Comparison of ENCODE assay signal across 30 cellular contexts in the genomic region with DNA sequence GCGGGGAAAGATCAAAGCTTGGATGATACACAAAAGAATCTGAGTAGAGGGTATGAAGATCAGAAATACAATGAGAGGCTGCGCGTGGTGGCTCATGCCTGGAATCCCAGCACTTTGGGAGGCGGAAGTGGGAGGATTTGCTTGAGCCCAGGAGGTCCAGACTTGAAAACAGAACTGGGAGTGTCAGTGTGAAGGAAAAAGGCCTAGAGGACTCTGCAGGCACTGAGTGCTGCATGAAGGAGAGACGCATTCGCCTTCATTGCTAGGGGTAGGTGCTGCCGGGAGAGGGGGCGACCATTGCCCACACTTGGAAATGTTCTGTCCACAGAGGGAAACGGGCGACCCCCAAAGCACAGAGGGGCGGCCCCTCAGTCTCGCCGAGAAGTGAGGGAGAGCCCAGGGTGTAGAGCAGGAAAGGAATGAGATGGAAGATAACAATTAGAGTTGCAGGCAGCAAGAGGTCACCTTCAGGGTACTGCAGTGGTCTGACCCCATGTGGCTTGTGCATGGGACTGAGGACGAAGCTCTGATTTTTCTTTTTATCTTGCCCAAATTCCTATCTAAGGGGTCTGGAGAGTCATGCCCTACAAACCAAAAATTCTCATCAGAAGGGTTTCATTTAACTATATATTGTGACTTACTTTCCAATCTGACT. TPM values are rescaled to one million over a fixed set of nuclear protein-coding genes. Genes with fewer than 3 reads are reported as not detected.
A peak's percentile ranks its signal among the peaks of the same experiment; 100 is the strongest.
DNase-seq lines count a peak whose midpoint lies in the region; ATAC-seq, FAIRE-seq and TF ChIP-seq lines count a peak whose summit lies in the region.
"Had no signal": no experiment of that assay in that cellular context is flagged by ENCODE, and none has a peak within 500 bp of the region (broad histone marks: within the 10 kb centered on the region; RNA-seq: fewer than 3 reads in every experiment).

No MANE protein-coding gene starts in this region.

- no peak overlapping the region for H3K9ac ChIP-seq in HepG2 (ENCODE audit: insufficient read depth, low read depth, low read length)
- H3K9ac ChIP-seq: BLaER1 had no signal

- CTCF ChIA-PET in HepG2 (lab: Yijun Ruan, JAX; ENCODE audit: low intra/inter-chr PET ratio, low total read pairs), result no interaction called here
- CTCF ChIA-PET in activated CD4-positive, alpha-beta memory T cell treated with anti-CD3 and anti-CD28 coated beads, Interleukin-2, amount 10 ng/mL, durations not matched to agents 7 days and 5 days (lab: Charles Lee), result no interaction called here

- H3K36me3 ChIP-seq in HepG2 (replicated peaks in 1 of 2; ENCODE audit: control insufficient read depth in 1 of 2, insufficient read depth in 2 of 2, low read length in 2 of 2), result peaks cover 2 to 5% of the 10 kb centered on the region in 2 experiments; a peak in 2 of 5 replicates
- peaks cover 0 to 16% (median 10%) of the 10 kb centered on the region in 4 donors for H3K36me3 ChIP-seq in right lobe of liver
- no peaks in the 10 kb centered on the region for H3K36me3 ChIP-seq in hepatocyte (replicated peaks; ENCODE audit: insufficient read depth, low read depth)
- H3K36me3 ChIP-seq: HAP-1, Peyer's patch had no signal

- H3K79me2 ChIP-seq in HepG2 (ENCODE audit: insufficient read depth, low read length) (peaks cover 24% of the 10 kb centered on the region), hepatocyte (peaks cover 21% of the 10 kb centered on the region)

- H3K27ac Mint-ChIP-seq in mesothelial cell of epicardium, result peak overlapping the region; percentile 62
- H3K27ac Mint-ChIP-seq in activated CD4-positive, alpha-beta memory T cell treated with anti-CD3 and anti-CD28 coated beads, Interleukin-2, amount 10 ng/mL, durations not matched to agents 7 days and 5 days, result no peak overlapping the region
- H3K27ac Mint-ChIP-seq: CD4-positive, alpha-beta T cell had no signal

- no peaks in the 10 kb centered on the region for H3K9me3 ChIP-seq in HepG2 (ENCODE audit: low read length)
- H3K9me3 ChIP-seq in right lobe of liver, result no peaks in the 10 kb centered on the region
- no peaks in the 10 kb centered on the region for H3K9me3 ChIP-seq in hepatocyte (ENCODE audit: low read depth)
- H3K9me3 ChIP-seq: HAP-1, Peyer's patch had no signal

- H3K27me3 ChIP-seq in HepG2 (ENCODE audit: control insufficient read depth in 1 of 2, insufficient read depth in 2 of 2, low read length in 2 of 2) (no peaks in the 10 kb centered on the region), right lobe of liver (no peaks in the 10 kb centered on the region), hepatocyte (no peaks in the 10 kb centered on the region)
- H3K27me3 ChIP-seq: BLaER1, Peyer's patch had no signal

- intact Hi-C loops in HepG2 (cut with micrococcal nuclease; ENCODE audit: unreplicated experiment), result no loop called here
- intact Hi-C loops in right lobe of liver (cut with DNase I), result no loop called here
- intact Hi-C loops in left ventricle myocardium superior (cut with micrococcal nuclease), result no loop called here
- intact Hi-C loops in lower leg skin (cut with DNase I; ENCODE audit: low total_unique reads), result no loop called here

- H3K9me2 ChIP-seq in hepatocyte (replicated peaks; ENCODE audit: insufficient read depth), result no peaks in the 10 kb centered on the region

- H3K9me3 Mint-ChIP-seq in mesothelial cell of epicardium, result no peaks in the 10 kb centered on the region
- no peaks in the 10 kb centered on the region for H3K9me3 Mint-ChIP-seq in activated CD4-positive, alpha-beta memory T cell treated with anti-CD3 and anti-CD28 coated beads, Interleukin-2, amount 10 ng/mL, durations not matched to agents 7 days and 5 days
- H3K9me3 Mint-ChIP-seq: CD4-positive, alpha-beta T cell had no signal

- no peak for DNase-seq in HepG2 (ENCODE audit: low spot score)
- no peak for DNase-seq in right lobe of liver
- DNase-seq in hepatocyte (ENCODE audit: low spot score), result no peak
- no peak for DNase-seq in mesothelial cell of epicardium (ENCODE audit: low spot score in 2 of 2, unreplicated experiment in 2 of 2)
- DNase-seq in left ventricle myocardium superior, result no peak
- no peak for DNase-seq in SW480 (ENCODE audit: low spot score)
- no peak for DNase-seq in lower leg skin (ENCODE audit: low spot score in 2 of 2)
- DNase-seq in activated CD4-positive, alpha-beta memory T cell treated with anti-CD3 and anti-CD28 coated beads, Interleukin-2, amount 10 ng/mL, durations not matched to agents 7 days and 5 days, result no peak
- DNase-seq: ACHN; CD4-positive, alpha-beta T cell; COR-L47; DMS 273 treated with DMSO at 0.1 percent for 48 hours; Kasumi-1; NCI-H1694; NCI-H2081; NCI-H2171; NCI-H345; NCI-H524; NCI-H82; Peyer's patch had no signal

- ATAC-seq in HepG2 (no peak), right lobe of liver (no peak), left ventricle myocardium superior (no peak)
- ATAC-seq: SK-N-SH treated with all-trans-retinoic acid at 6 μM for 48 hours had no signal

- H3K4me2 ChIP-seq in HepG2 (ENCODE audit: low read depth, low read length) (peak overlapping the region; percentile 12; the same call in 1 of the 2 replicates), hepatocyte (peak overlapping the region; percentile 65)
- H3K4me2 ChIP-seq: BLaER1 had no signal

- POLR2A ChIA-PET in HepG2 (lab: Yijun Ruan, JAX), result no interaction called here
- POLR2A ChIA-PET in activated CD4-positive, alpha-beta memory T cell treated with anti-CD3 and anti-CD28 coated beads, Interleukin-2, amount 10 ng/mL, durations not matched to agents 7 days and 5 days (lab: Charles Lee), result no interaction called here

- no peak overlapping the region for H3K4me3 ChIP-seq in HepG2 (replicated peaks in 1 of 3; ENCODE audit: insufficient read depth in 1 of 3, low read depth in 2 of 3, low read length in 3 of 3)
- H3K4me3 ChIP-seq in right lobe of liver, result no peak overlapping the region
- no peak overlapping the region for H3K4me3 ChIP-seq in hepatocyte
- no peak overlapping the region for H3K4me3 ChIP-seq in lower leg skin (ENCODE audit: low read depth, poor library complexity, severe bottlenecking)
- H3K4me3 ChIP-seq: BLaER1, HAP-1, Peyer's patch had no signal

- BruUV-seq in HepG2 (replicated peaks; lab: Mats Ljungman, UMichigan), result no TSS peak

- in situ Hi-C loops in HepG2 (cut with HindIII; ENCODE audit: extremely low pct_ligation_motif_present, low pct_unique_long_range_greater_than_20kb), result no loop called here

- H3K27ac ChIP-seq in HepG2 (ENCODE audit: extremely low read length, insufficient read depth, low read length) (no peak overlapping the region), right lobe of liver (no peak overlapping the region), hepatocyte (no peak overlapping the region)
- H3K27ac ChIP-seq: 22Rv1, BLaER1, HL-60, Peyer's patch had no signal

- H4K20me1 ChIP-seq in HepG2 (ENCODE audit: insufficient read depth, low read length) (no peaks in the 10 kb centered on the region), hepatocyte (ENCODE audit: insufficient read depth, poor library complexity, severe bottlenecking) (no peaks in the 10 kb centered on the region)
- H4K20me1 ChIP-seq: BLaER1 had no signal

- TF ChIP-seq CTCF in HepG2 (CRISPR knock-in tag; IDR thresholded peaks at IDR 0.05) (no peak), right lobe of liver (IDR thresholded peaks at IDR 0.05) (no peak), hepatocyte (IDR thresholded peaks at IDR 0.05; ENCODE audit: poor library complexity) (no peak), mesothelial cell of epicardium (IDR thresholded peaks at IDR 0.05; ENCODE audit: unreplicated experiment) (no peak), lower leg skin (IDR thresholded peaks at IDR 0.05) (no peak)

- TF ChIP-seq RAD21 in HepG2 (CRISPR knock-in tag; IDR thresholded peaks at IDR 0.05), result no peak

- peaks cover 25% of the 10 kb centered on the region for H3K36me3 Mint-ChIP-seq in mesothelial cell of epicardium
- H3K36me3 Mint-ChIP-seq in activated CD4-positive, alpha-beta memory T cell treated with anti-CD3 and anti-CD28 coated beads, Interleukin-2, amount 10 ng/mL, durations not matched to agents 7 days and 5 days (ENCODE audit: low read depth), result no peaks in the 10 kb centered on the region

- H3K4me1 ChIP-seq in HepG2 (ENCODE audit: insufficient read depth, low read length) (peaks cover 28% of the 10 kb centered on the region), right lobe of liver (peaks cover 0 to 24% (median 3%) of the 10 kb centered on the region in 4 donors), hepatocyte (ENCODE audit: insufficient read depth) (peaks cover 9% of the 10 kb centered on the region)
- H3K4me1 ChIP-seq: Peyer's patch had no signal

- peak overlapping the region; percentile 20 for H3K4me3 Mint-ChIP-seq in mesothelial cell of epicardium
- H3K4me3 Mint-ChIP-seq in activated CD4-positive, alpha-beta memory T cell treated with anti-CD3 and anti-CD28 coated beads, Interleukin-2, amount 10 ng/mL, durations not matched to agents 7 days and 5 days, result no peak overlapping the region
- H3K4me3 Mint-ChIP-seq: CD4-positive, alpha-beta T cell had no signal

- FAIRE-seq in HepG2 (lab: Jason Lieb, UNC), result no peak
- FAIRE-seq: G401.6, GM18507 had no signal

- H3K4me1 Mint-ChIP-seq in mesothelial cell of epicardium, result peaks cover 39% of the 10 kb centered on the region
- H3K4me1 Mint-ChIP-seq in activated CD4-positive, alpha-beta memory T cell treated with anti-CD3 and anti-CD28 coated beads, Interleukin-2, amount 10 ng/mL, durations not matched to agents 7 days and 5 days, result no peaks in the 10 kb centered on the region

- 98% methylated on average over 14 of the region's 14 CpGs for WGBS in HepG2 (ENCODE audit: low lambda C conversion rate)
- 89% methylated on average over 13 of the region's 14 CpGs for WGBS in right lobe of liver (ENCODE audit: insufficient coverage, low coverage, low lambda C conversion rate, missing lambda C conversion rate)
- 81% methylated on average over 14 of the region's 14 CpGs for WGBS in hepatocyte (ENCODE audit: low lambda C conversion rate, missing lambda C conversion rate)
- WGBS in lower leg skin, 2 donors, result 82 to 88% methylated on average over 14 of the region's 14 CpGs

- TF ChIP-seq EP300 in HepG2 (IDR thresholded peaks at IDR 0.05; ENCODE audit: low read depth in 2 of 2, low read length in 2 of 2) (no peak), HepG2 (CRISPR knock-in tag; IDR thresholded peaks at IDR 0.05; ENCODE audit: borderline replicate concordance) (no peak)

- TF ChIP-seq POLR2A in HepG2 (IDR thresholded peaks at IDR 0.05; ENCODE audit: insufficient read depth in 1 of 2, low read depth in 2 of 2, low read length in 2 of 2) (no peak), right lobe of liver (IDR thresholded peaks at IDR 0.05) (no peak), lower leg skin (IDR thresholded peaks at IDR 0.05) (no peak)

- no peaks in the 10 kb centered on the region for H3K27me3 Mint-ChIP-seq in mesothelial cell of epicardium (ENCODE audit: low read depth)
- H3K27me3 Mint-ChIP-seq in activated CD4-positive, alpha-beta memory T cell treated with anti-CD3 and anti-CD28 coated beads, Interleukin-2, amount 10 ng/mL, durations not matched to agents 7 days and 5 days, result no peaks in the 10 kb centered on the region

- no peak overlapping the region for H2AFZ ChIP-seq in HepG2 (ENCODE audit: low read length)
- no peak overlapping the region for H2AFZ ChIP-seq in hepatocyte

RNA-seq across cellular contexts. Expression of a gene that starts 31.8 kb away (rescaled TPM):
- 2.0 and 4.8 TPM in 2 replicates for total RNA-seq in HepG2 (2016; rRNA removed; fragmentation: Illumina TruSeq; extraction: Trizol)
- total RNA-seq in HepG2 (2016; cell fraction: cytosol; rRNA removed; fragmentation: Illumina TruSeq; extraction: Trizol; ENCODE audit: low read depth), result 0.81 and 1.1 TPM in 2 replicates
- total RNA-seq in HepG2 (2016; cell fraction: insoluble cytoplasmic fraction; rRNA removed; fragmentation: Illumina TruSeq; extraction: Trizol), result 1.7 and 5.2 TPM in 2 replicates
- 1.2 and 2.1 TPM in 2 replicates for total RNA-seq in HepG2 (2016; cell fraction: membrane; rRNA removed; fragmentation: Illumina TruSeq; extraction: Trizol)
- 4.5 and 6.6 TPM in 2 replicates for total RNA-seq in HepG2 (2016; cell fraction: nucleus; rRNA removed; fragmentation: Illumina TruSeq; extraction: Trizol)
- 6.4 and 6.8 TPM in 2 replicates for polyA plus RNA-seq in HepG2 (2011; rRNA removed)
- 4.9 and 5.9 TPM in 2 replicates for polyA plus RNA-seq in HepG2 (2011; cell fraction: cytosol; rRNA removed)
- 7.0 and 9.4 TPM in 2 replicates for polyA plus RNA-seq in HepG2 (2011; cell fraction: nucleus; rRNA removed)
- polyA plus RNA-seq in HepG2 (2012), result 5.4 and 5.6 TPM in 2 replicates
- 0.72 and 1.0 TPM in 2 replicates for polyA plus RNA-seq in HepG2 (2016; cell fraction: cytosol; fragmentation: Illumina TruSeq; extraction: Trizol; ENCODE audit: low read depth)
- 1.6 and 2.2 TPM in 2 replicates for polyA plus RNA-seq in HepG2 (2016; cell fraction: insoluble cytoplasmic fraction; fragmentation: Illumina TruSeq; extraction: Trizol; ENCODE audit: low read depth)
- 1.0 and 1.2 TPM in 2 replicates for polyA plus RNA-seq in HepG2 (2016; cell fraction: membrane; fragmentation: Illumina TruSeq; extraction: Trizol; ENCODE audit: low read depth)
- polyA plus RNA-seq in HepG2 (2016; cell fraction: nucleus; fragmentation: Illumina TruSeq; extraction: Trizol; ENCODE audit: insufficient read depth, low read depth), result 6.4 and 7.4 TPM in 2 replicates
- 8.9 and 31.5 TPM in 2 replicates for polyA minus RNA-seq in HepG2 (2011; rRNA and poly(A)+ RNA removed; ENCODE audit: low replicate concordance)
- polyA minus RNA-seq in HepG2 (2011; cell fraction: cytosol; rRNA and poly(A)+ RNA removed), result 7.2 and 7.8 TPM in 2 replicates
- 6.8 and 7.2 TPM in 2 replicates for polyA minus RNA-seq in HepG2 (2011; cell fraction: nucleus; rRNA and poly(A)+ RNA removed)
- total RNA-seq in right lobe of liver, result 10 to 100 TPM; 26.2 to 76.0 (median 34.2) TPM
- 32.9 and 34.2 TPM in 2 replicates for total RNA-seq in hepatocyte
- polyA plus RNA-seq in hepatocyte, result 25.0 and 27.0 TPM in 2 replicates
- total RNA-seq in mesothelial cell of epicardium, result 54.5 to 55.6 TPM (median 55.5 TPM) in 3 replicates
- total RNA-seq in left ventricle myocardium superior, result 4.6 TPM
- 10 to 100 TPM in 3 of 4 donors, 1 to 10 TPM in 1; 8.9 to 17.3 (median 15.7) TPM for total RNA-seq in lower leg skin
- total RNA-seq in activated CD4-positive, alpha-beta memory T cell treated with anti-CD3 and anti-CD28 coated beads, Interleukin-2, amount 10 ng/mL, durations not matched to agents 7 days and 5 days, result 1 to 10 TPM; 3.9 to 4.4 TPM
- total RNA-seq: OCI-LY7 had no signal

RNA-seq across cellular contexts. Expression of a gene that starts 45.4 kb away (rescaled TPM):
- not detected in 2 replicates for total RNA-seq in HepG2 (2016; rRNA removed; fragmentation: Illumina TruSeq; extraction: Trizol)
- not detected in 2 replicates for total RNA-seq in HepG2 (2016; cell fraction: cytosol; rRNA removed; fragmentation: Illumina TruSeq; extraction: Trizol; ENCODE audit: low read depth)
- not detected in 2 replicates for total RNA-seq in HepG2 (2016; cell fraction: insoluble cytoplasmic fraction; rRNA removed; fragmentation: Illumina TruSeq; extraction: Trizol)
- not detected in 2 replicates for total RNA-seq in HepG2 (2016; cell fraction: membrane; rRNA removed; fragmentation: Illumina TruSeq; extraction: Trizol)
- not detected in 2 replicates for total RNA-seq in HepG2 (2016; cell fraction: nucleus; rRNA removed; fragmentation: Illumina TruSeq; extraction: Trizol)
- polyA plus RNA-seq in HepG2 (2011; rRNA removed), result not detected in 2 replicates
- polyA plus RNA-seq in HepG2 (2011; cell fraction: cytosol; rRNA removed), result not detected in 2 replicates
- polyA plus RNA-seq in HepG2 (2011; cell fraction: nucleus; rRNA removed), result not detected in 2 replicates
- polyA plus RNA-seq in HepG2 (2012), result not detected in 2 replicates
- polyA plus RNA-seq in HepG2 (2016; cell fraction: cytosol; fragmentation: Illumina TruSeq; extraction: Trizol; ENCODE audit: low read depth), result not detected in 2 replicates
- polyA plus RNA-seq in HepG2 (2016; cell fraction: insoluble cytoplasmic fraction; fragmentation: Illumina TruSeq; extraction: Trizol; ENCODE audit: low read depth), result not detected in 2 replicates
- not detected in 2 replicates for polyA plus RNA-seq in HepG2 (2016; cell fraction: membrane; fragmentation: Illumina TruSeq; extraction: Trizol; ENCODE audit: low read depth)
- polyA plus RNA-seq in HepG2 (2016; cell fraction: nucleus; fragmentation: Illumina TruSeq; extraction: Trizol; ENCODE audit: insufficient read depth, low read depth), result not detected in 2 replicates
- polyA minus RNA-seq in HepG2 (2011; rRNA and poly(A)+ RNA removed; ENCODE audit: low replicate concordance), result not detected in 2 replicates
- not detected in 2 replicates for polyA minus RNA-seq in HepG2 (2011; cell fraction: cytosol; rRNA and poly(A)+ RNA removed)
- polyA minus RNA-seq in HepG2 (2011; cell fraction: nucleus; rRNA and poly(A)+ RNA removed), result not detected in 2 replicates
- not detected for total RNA-seq in right lobe of liver
- 0.08 TPM in 1 of 2 replicates, not detected in the other for total RNA-seq in hepatocyte
- not detected in 2 replicates for polyA plus RNA-seq in hepatocyte
- total RNA-seq in mesothelial cell of epicardium, result 0.76 to 1.2 TPM (median 1.1 TPM) in 3 replicates
- not detected for total RNA-seq in left ventricle myocardium superior
- under 1 TPM in 1 of 4 donors, not detected in 3; 0.39 TPM for total RNA-seq in lower leg skin
- total RNA-seq in activated CD4-positive, alpha-beta memory T cell treated with anti-CD3 and anti-CD28 coated beads, Interleukin-2, amount 10 ng/mL, durations not matched to agents 7 days and 5 days, result not detected
- total RNA-seq: CD4-positive, alpha-beta T cell; HT1080; MCF 10A; OCI-LY7; Peyer's patch had no signal
